ENCODE assay signal across 22 cellular contexts in genomic region chr9:2385746-2386145, GRCh38.
DNase-seq lines count a peak whose midpoint lies in the region; ATAC-seq, FAIRE-seq and TF ChIP-seq lines count a peak whose summit lies in the region.
"Had no signal": no experiment of that assay in that cellular context is flagged by ENCODE, and none has a peak within 500 bp of the region (broad histone marks: within the 10 kb centered on the region; RNA-seq: fewer than 3 reads in every experiment).

No MANE protein-coding gene starts in this region.

- H3K9ac ChIP-seq in H1 (replicated peaks in 1 of 4; ENCODE audit: extremely low read depth in 1 of 4, low read depth in 3 of 4, low read length in 3 of 4): no peak overlapping the region
- H3K9ac ChIP-seq: BLaER1 had no signal

- intact Hi-C loops in right lobe of liver (cut with DNase I) (no loop called here), esophagus muscularis mucosa (cut with DNase I) (no loop called here)

- no peak overlapping the region for H4K91ac ChIP-seq in H1 (replicated peaks; ENCODE audit: insufficient read length, low read length)

- no peaks in the 10 kb centered on the region for H3K79me2 ChIP-seq in H1 (ENCODE audit: control insufficient read depth in 1 of 2, insufficient read depth in 2 of 2, low read length in 2 of 2)

- no peak overlapping the region for H2BK12ac ChIP-seq in H1 (ENCODE audit: low read depth, low read length)

- H3K23ac ChIP-seq in H1 (ENCODE audit: insufficient read length): no peak overlapping the region

- no peak overlapping the region for H2AK5ac ChIP-seq in H1 (ENCODE audit: low read depth, low read length)

- no peak overlapping the region for H3K4ac ChIP-seq in H1 (replicated peaks; ENCODE audit: insufficient read length, low read depth, low read length)

- FAIRE-seq in H1 (lab: Jason Lieb, UNC): no peak
- FAIRE-seq: GM19239, H54, RCC 7860 had no signal

- H3K27ac ChIP-seq in H1 (ENCODE audit: low read depth, low read length): no peak overlapping the region
- no peak overlapping the region for H3K27ac ChIP-seq in right lobe of liver
- H3K27ac ChIP-seq in esophagus muscularis mucosa (replicated peaks in 1 of 4): no peak overlapping the region
- H3K27ac ChIP-seq: BLaER1, HL-60, SJSA1 had no signal

- no peak for ATAC-seq in right lobe of liver

- no peak overlapping the region for H3K14ac ChIP-seq in H1 (ENCODE audit: insufficient read length)

- TF ChIP-seq EP300 in H1 (IDR thresholded peaks at IDR 0.05; ENCODE audit: borderline replicate concordance in 1 of 2, low read depth in 2 of 2, low read length in 2 of 2): no peak
- TF ChIP-seq EP300 in esophagus muscularis mucosa (IDR thresholded peaks at IDR 0.05): no peak

- H2BK15ac ChIP-seq in H1 (ENCODE audit: low read length): no peak overlapping the region

- H3K36me3 ChIP-seq in H1 (ENCODE audit: control insufficient read depth in 2 of 4, insufficient read depth in 4 of 4, low read length in 3 of 4): no peaks in the 10 kb centered on the region
- H3K36me3 ChIP-seq in right lobe of liver: no peaks in the 10 kb centered on the region
- H3K36me3 ChIP-seq in esophagus muscularis mucosa: no peaks in the 10 kb centered on the region
- H3K36me3 ChIP-seq: BLaER1, SJSA1 had no signal

- CTCF ChIA-PET in H1 (lab: Charles Lee; ENCODE audit: partially characterized antibody): no interaction called here

- DNase-seq in DMS 273 (lab: John Stamatoyannopoulos, UW; ENCODE audit: unreplicated experiment) (peak; percentile 81), NCI-H1694 (lab: John Stamatoyannopoulos, UW) (peak; percentile 81), NCI-H82 (lab: John Stamatoyannopoulos, UW) (peak; percentile 97), H1 (ENCODE audit: low read depth in 1 of 2, low spot score in 2 of 2) (no peak), right lobe of liver (no peak), esophagus muscularis mucosa (ENCODE audit: extremely low spot score) (no peak), pons (ENCODE audit: low spot score) (no peak), kidney tubule cell (ENCODE audit: low spot score) (no peak)
- DNase-seq: CD4-positive, alpha-beta T cell; COR-L47; GDM1; KG1; NCI-H1092 treated with DMSO at 0.1 percent for 48 hours; NCI-H146; NCI-H774; T-helper 2 cell had no signal

- H3K4me3 ChIP-seq in H1 (ENCODE audit: extremely low read depth in 1 of 4, insufficient read depth in 2 of 4, low read depth in 3 of 4, low read length in 4 of 4) (no peak overlapping the region), right lobe of liver (no peak overlapping the region), esophagus muscularis mucosa (no peak overlapping the region)
- H3K4me3 ChIP-seq: BLaER1, SJSA1 had no signal

- 0 out of 2 replicates have a peak overlapping the region, but pooled peaks have one; percentile 63 for H2AFZ ChIP-seq in H1 (ENCODE audit: low read length)

- H2BK20ac ChIP-seq in H1 (ENCODE audit: low read length): no peak overlapping the region

- no peak overlapping the region for H3K4me2 ChIP-seq in H1 (ENCODE audit: insufficient read depth in 1 of 2, low read depth in 2 of 2, low read length in 2 of 2)
- H3K4me2 ChIP-seq: BLaER1 had no signal

- no peaks in the 10 kb centered on the region for H4K20me1 ChIP-seq in H1 (replicated peaks in 1 of 2; ENCODE audit: control insufficient read depth in 1 of 2, insufficient read depth in 2 of 2, low read length in 2 of 2)
- H4K20me1 ChIP-seq: BLaER1 had no signal

- no peaks in the 10 kb centered on the region for H3K23me2 ChIP-seq in H1 (ENCODE audit: low read depth, low read length)

- no peak overlapping the region for H4K5ac ChIP-seq in H1 (ENCODE audit: insufficient read length, low read depth, low read length)

- H3K18ac ChIP-seq in H1 (ENCODE audit: extremely low read depth, low read length): no peak overlapping the region

- H3K27me3 ChIP-seq in H1 (replicated peaks in 1 of 4; ENCODE audit: control insufficient read depth in 3 of 4, extremely low read depth in 1 of 4, insufficient read depth in 3 of 4, low read length in 3 of 4): no peaks in the 10 kb centered on the region
- H3K27me3 ChIP-seq in right lobe of liver: no peaks in the 10 kb centered on the region
- H3K27me3 ChIP-seq in esophagus muscularis mucosa: no peaks in the 10 kb centered on the region
- H3K27me3 ChIP-seq: BLaER1, SJSA1 had no signal

- 93% methylated on average over 7 of the region's 7 CpGs; no CpG with 5 or more reads in 1 of the 2 experiments for WGBS in H1 (ENCODE audit: extremely low coverage in 1 of 2, insufficient coverage in 1 of 2, insufficient read length in 1 of 2, insufficient replicate concordance in 2 of 2, low coverage in 1 of 2, low lambda C conversion rate in 2 of 2, missing lambda C conversion rate in 1 of 2), 2 experiments
- WGBS in right lobe of liver (ENCODE audit: insufficient coverage, low coverage, low lambda C conversion rate, missing lambda C conversion rate): 79% methylated on average over 7 of the region's 7 CpGs
- 65% methylated on average over 7 of the region's 7 CpGs for WGBS in esophagus muscularis mucosa

- H2BK5ac ChIP-seq in H1 (ENCODE audit: low read depth, low read length): no peak overlapping the region

- no peak overlapping the region for H4K8ac ChIP-seq in H1 (ENCODE audit: extremely low read depth, insufficient read depth, low read length)

- POLR2A ChIA-PET in H1 (lab: Charles Lee; ENCODE audit: partially characterized antibody): no interaction called here

- no peak for TF ChIP-seq RAD21 in H1 (IDR thresholded peaks at IDR 0.05 in 1 of 2, conservative IDR thresholded peaks at IDR 0.05 in 1 of 2; ENCODE audit: low read depth in 2 of 2, low read length in 2 of 2)

- no peak for TF ChIP-seq POLR2A in H1 (IDR thresholded peaks at IDR 0.05; ENCODE audit: control extremely low read depth in 1 of 2, low read depth in 2 of 2, low read length in 2 of 2)
- no peak for TF ChIP-seq POLR2A in right lobe of liver (IDR thresholded peaks at IDR 0.05)
- TF ChIP-seq POLR2A in esophagus muscularis mucosa (IDR thresholded peaks at IDR 0.05; ENCODE audit: low read depth): no peak

- no peaks in the 10 kb centered on the region for H3K79me1 ChIP-seq in H1 (ENCODE audit: low read depth, low read length)

- no peak overlapping the region for H3K56ac ChIP-seq in H1 (replicated peaks; ENCODE audit: insufficient read length, low read depth, low read length)

- H3K9me3 ChIP-seq in H1 (ENCODE audit: insufficient read depth in 2 of 2, low read depth in 1 of 2, low read length in 1 of 2) (peaks cover 6% of the 10 kb centered on the region in 2 experiments; a peak in 2 of 4 replicates), right lobe of liver (no peaks in the 10 kb centered on the region), esophagus muscularis mucosa (no peaks in the 10 kb centered on the region)
- H3K9me3 ChIP-seq: SJSA1 had no signal

- no peaks in the 10 kb centered on the region for H3K4me1 ChIP-seq in H1 (replicated peaks in 1 of 4; ENCODE audit: control insufficient read depth in 3 of 4, insufficient read depth in 4 of 4, low read length in 3 of 4)
- H3K4me1 ChIP-seq in right lobe of liver: no peaks in the 10 kb centered on the region
- H3K4me1 ChIP-seq in esophagus muscularis mucosa: no peaks in the 10 kb centered on the region
- H3K4me1 ChIP-seq: SJSA1 had no signal

- H2BK120ac ChIP-seq in H1 (replicated peaks; ENCODE audit: low read depth, low read length): no peak overlapping the region

- TF ChIP-seq CTCF in H1 (IDR thresholded peaks at IDR 0.05; ENCODE audit: control extremely low read depth in 1 of 3, insufficient read depth in 1 of 3, low read depth in 1 of 3, low read length in 3 of 3): no peak
- no peak for TF ChIP-seq CTCF in right lobe of liver (IDR thresholded peaks at IDR 0.05)
- no peak for TF ChIP-seq CTCF in esophagus muscularis mucosa (IDR thresholded peaks at IDR 0.05)

TF ChIP-seq in H1, 55 proteins besides CTCF, POLR2A, EP300 and RAD21 (continues in another document):
- TF ChIP-seq USF2 (IDR thresholded peaks at IDR 0.05; ENCODE audit: low read length): no peak
- no peak for TF ChIP-seq SRF (IDR thresholded peaks at IDR 0.05; ENCODE audit: low read depth, low read length)
- no peak for TF ChIP-seq RNF2 (IDR thresholded peaks at IDR 0.05; ENCODE audit: borderline replicate concordance, low read depth, low read length, missing control alignments, poor library complexity, severe bottlenecking)
- TF ChIP-seq TAF7 (optimal IDR thresholded peaks at IDR 0.05; ENCODE audit: borderline replicate concordance, low read depth, low read length): no peak
- no peak for TF ChIP-seq POLR2AphosphoS5 (IDR thresholded peaks at IDR 0.05; ENCODE audit: low read depth, low read length)

Comparison
In these comparisons a context has a peak if more than half of its experiments do, and no peak if none do; other contexts are left out.
1. DNase-seq: peak in DMS 273 (single experiment), NCI-H1694 (single experiment) and NCI-H82 (single experiment); none in H1 (0 of 2), right lobe of liver (0 of 3), esophagus muscularis mucosa (single experiment), pons (single experiment) and kidney tubule cell (single experiment).